ENCODE assay signal across 12 cellular contexts in the genomic region with DNA sequence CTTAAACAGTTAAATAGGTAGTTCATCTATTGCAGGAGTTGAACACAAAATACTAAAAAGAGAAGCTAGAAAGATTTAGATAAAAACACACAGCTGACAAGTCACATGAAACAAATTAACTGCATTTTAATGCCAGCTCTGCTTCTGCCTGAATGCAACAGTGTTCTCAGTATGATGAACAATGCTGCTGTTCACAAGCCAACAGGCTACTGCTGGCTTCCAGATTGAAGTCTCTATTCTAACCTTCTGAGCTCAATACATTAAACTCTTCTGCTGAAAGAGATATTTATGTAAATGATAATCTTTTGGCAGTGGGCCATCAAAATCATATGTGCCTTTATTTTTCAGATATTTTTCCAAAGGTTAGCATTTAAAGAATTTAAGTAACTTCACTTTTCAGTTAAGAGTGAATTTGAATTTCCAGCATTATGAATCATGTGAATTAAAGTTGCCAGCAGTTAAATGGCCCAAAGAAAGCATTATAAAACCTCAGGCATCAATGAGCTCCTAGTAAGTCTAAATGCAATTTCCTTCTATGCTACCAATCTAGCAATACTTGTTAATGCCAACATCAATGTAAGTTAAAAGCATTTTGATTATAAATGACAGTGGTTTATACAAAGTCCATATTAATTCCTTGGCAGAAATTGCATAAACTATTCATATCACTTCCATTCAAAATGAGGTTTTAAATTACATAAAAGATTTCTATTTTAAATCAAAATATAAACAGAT.
A peak's percentile ranks its signal among the peaks of the same experiment; 100 is the strongest.
DNase-seq lines count a peak whose midpoint lies in the region; TF ChIP-seq lines count a peak whose summit lies in the region.
"Had no signal": no experiment of that assay in that cellular context is flagged by ENCODE, and none has a peak within 500 bp of the region (broad histone marks: within the 10 kb centered on the region; RNA-seq: fewer than 3 reads in every experiment).

No MANE protein-coding gene starts in this region.

- POLR2A ChIA-PET in CD4-positive, alpha-beta memory T cell (lab: Charles Lee; ENCODE audit: partially characterized antibody): no interaction called here

- DNase-seq in DMS 273 (lab: John Stamatoyannopoulos, UW; ENCODE audit: unreplicated experiment) (peak; percentile 20), DMS 273 treated with DMSO at 0.1 percent for 48 hours (lab: John Stamatoyannopoulos, UW) (no peak), adipocyte (ENCODE audit: low read depth) (peak; percentile 52), fibroblast of the aortic adventitia (ENCODE audit: low read depth) (peak; percentile 75), retinal pigment epithelial cell (ENCODE audit: low read depth) (peak; percentile 83), vagina (ENCODE audit: extremely low spot score in 2 of 2) (no peak), NCI-H1436 treated with DMSO at 0.1 percent for 48 hours (lab: John Stamatoyannopoulos, UW) (no peak)
- DNase-seq in CD4-positive, alpha-beta memory T cell: no peak
- DNase-seq: colonic mucosa, DMS79 treated with DMSO at 0.1 percent for 48 hours had no signal

- H3K4me3 ChIP-seq in adipocyte (ENCODE audit: low read length) (no peak overlapping the region), fibroblast of the aortic adventitia (ENCODE audit: low read depth, low read length) (no peak overlapping the region), retinal pigment epithelial cell (ENCODE audit: low read length) (no peak overlapping the region), vagina (no peak overlapping the region)
- H3K4me3 ChIP-seq in CD4-positive, alpha-beta memory T cell (ENCODE audit: low read length in 2 of 2): no peak overlapping the region
- H3K4me3 ChIP-seq: colonic mucosa had no signal

- no peak overlapping the region for H3K4me3 Mint-ChIP-seq in CD4-positive, alpha-beta memory T cell

- no peak overlapping the region for H3K27ac Mint-ChIP-seq in CD4-positive, alpha-beta memory T cell

- CTCF ChIA-PET in CD4-positive, alpha-beta memory T cell (lab: Charles Lee; ENCODE audit: partially characterized antibody): interaction anchor here (0.7 kb wide), 1 partner anchor 9 kb away, joined by 3 read pairs; no protein-coding TSS in a partner anchor

- H3K4me1 Mint-ChIP-seq in CD4-positive, alpha-beta memory T cell: peaks cover 0 to 6% (median 3%) of the 10 kb centered on the region in 4 donors

- H3K36me3 ChIP-seq in adipocyte (ENCODE audit: control insufficient read depth, insufficient read depth, low read length, severe bottlenecking): peaks cover 43% of the 10 kb centered on the region
- H3K36me3 ChIP-seq in CD4-positive, alpha-beta memory T cell (ENCODE audit: insufficient read depth, low read length): peaks cover 13% of the 10 kb centered on the region
- H3K36me3 ChIP-seq in vagina: peaks cover 0 to 25% of the 10 kb centered on the region in 2 donors
- H3K36me3 ChIP-seq: colonic mucosa had no signal

- TF ChIP-seq POLR2A in vagina (IDR thresholded peaks at IDR 0.05): no peak

- intact Hi-C loops in CD4-positive, alpha-beta memory T cell (cut with micrococcal nuclease): no loop called here
- intact Hi-C loops in vagina (cut with DNase I): no loop called here

- H3K9me3 ChIP-seq in adipocyte (ENCODE audit: control insufficient read depth, low read length) (peaks cover 18% of the 10 kb centered on the region), vagina (no peaks in the 10 kb centered on the region)
- H3K9me3 ChIP-seq in CD4-positive, alpha-beta memory T cell (ENCODE audit: control insufficient read depth in 1 of 2, low read length in 2 of 2): no peaks in the 10 kb centered on the region
- H3K9me3 ChIP-seq: colonic mucosa had no signal

- H3K4me1 ChIP-seq in adipocyte (ENCODE audit: control insufficient read depth, insufficient read depth, low read length) (peaks cover 24% of the 10 kb centered on the region), vagina (peaks cover 5% of the 10 kb centered on the region)
- no peaks in the 10 kb centered on the region for H3K4me1 ChIP-seq in CD4-positive, alpha-beta memory T cell (ENCODE audit: insufficient read depth, low read length)
- H3K4me1 ChIP-seq: colonic mucosa had no signal

- H3K27me3 ChIP-seq in adipocyte (replicated peaks; ENCODE audit: control insufficient read depth, insufficient read depth, low read length) (no peaks in the 10 kb centered on the region), vagina (no peaks in the 10 kb centered on the region)
- no peaks in the 10 kb centered on the region for H3K27me3 ChIP-seq in CD4-positive, alpha-beta memory T cell (ENCODE audit: insufficient read depth, low read length)
- H3K27me3 ChIP-seq: colonic mucosa had no signal

- H3K27ac ChIP-seq in CD4-positive, alpha-beta memory T cell (ENCODE audit: low read depth, low read length): no peak overlapping the region
- H3K27ac ChIP-seq in vagina: no peak overlapping the region
- H3K27ac ChIP-seq: 22Rv1, colonic mucosa, HL-60 had no signal

- H3K9ac ChIP-seq in adipocyte (ENCODE audit: low read length): no peak overlapping the region

- peaks cover 0 to 13% (median 6%) of the 10 kb centered on the region in 8 donors for H3K9me3 Mint-ChIP-seq in CD4-positive, alpha-beta memory T cell

- no peak for TF ChIP-seq CTCF in fibroblast of the aortic adventitia (IDR thresholded peaks at IDR 0.05; ENCODE audit: insufficient read depth, low read length)
- no peak for TF ChIP-seq CTCF in retinal pigment epithelial cell (conservative IDR thresholded peaks at IDR 0.05; ENCODE audit: low read depth, low read length)
- no peak for TF ChIP-seq CTCF in vagina (IDR thresholded peaks at IDR 0.05)

- H3K27me3 Mint-ChIP-seq in CD4-positive, alpha-beta memory T cell: no peaks in the 10 kb centered on the region

- H3K36me3 Mint-ChIP-seq in CD4-positive, alpha-beta memory T cell: peaks cover 43 to 53% of the 10 kb centered on the region in 2 donors

Comparison
In these comparisons a context has a peak if more than half of its experiments do, and no peak if none do; other contexts are left out.
1. DNase-seq: peak in DMS 273 (single experiment), adipocyte (single experiment), fibroblast of the aortic adventitia (single experiment) and retinal pigment epithelial cell (single experiment); none in DMS 273 treated with DMSO at 0.1 percent for 48 hours (single experiment), CD4-positive, alpha-beta memory T cell (0 of 5), vagina (0 of 2) and NCI-H1436 treated with DMSO at 0.1 percent for 48 hours (single experiment).